In the genomic region with DNA sequence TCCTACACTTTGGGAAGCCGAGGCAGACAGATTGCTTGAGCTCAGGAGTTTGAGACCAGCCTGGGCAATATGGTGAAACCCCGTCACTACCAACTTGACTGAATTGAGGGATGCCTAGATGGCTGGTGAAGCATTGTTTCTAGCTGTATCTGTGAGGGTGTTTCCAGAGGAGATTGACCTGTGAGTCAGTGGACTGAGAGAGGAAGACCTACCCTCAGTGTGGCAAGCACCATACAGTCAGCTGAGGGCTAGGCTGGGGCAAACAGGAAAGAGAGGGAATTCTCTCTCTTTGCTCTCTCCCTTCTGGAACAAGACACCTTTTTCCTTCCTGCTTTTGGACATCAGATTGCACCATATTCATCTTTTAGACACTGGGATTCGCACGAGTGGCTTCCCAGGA, we compare ENCODE assay signal across 22 cellular contexts. TPM values are rescaled to one million over a fixed set of nuclear protein-coding genes. Genes with fewer than 3 reads are reported as not detected.
DNase-seq lines count a peak whose midpoint lies in the region; ATAC-seq, FAIRE-seq and TF ChIP-seq lines count a peak whose summit lies in the region.
"Had no signal": no experiment of that assay in that cellular context is flagged by ENCODE, and none has a peak within 500 bp of the region (broad histone marks: within the 10 kb centered on the region; RNA-seq: fewer than 3 reads in every experiment).

No MANE protein-coding gene starts in this region.

- no peak overlapping the region for H3K4ac ChIP-seq in IMR-90 (ENCODE audit: low read depth, low read length)

- ATAC-seq in IMR-90 (ENCODE audit: low read depth) = no peak
- ATAC-seq: CD8-positive, alpha-beta T cell; GM12878 had no signal

- POLR2A ChIA-PET in IMR-90 (lab: Charles Lee; ENCODE audit: unreplicated experiment) (no interaction called here), endothelial cell of umbilical vein (lab: Charles Lee) (interaction anchor here (0.6 kb wide), 1 partner anchor 56 kb away, joined by 3 read pairs; the partner anchor contains the start of gene RSPH4A)

- H3K9me3 ChIP-seq in IMR-90 (ENCODE audit: control insufficient read depth, insufficient read depth, low read length) (no peaks in the 10 kb centered on the region), endothelial cell of umbilical vein (replicated peaks; ENCODE audit: control insufficient read depth, insufficient read depth, low read length) (no peaks in the 10 kb centered on the region)
- H3K9me3 ChIP-seq: Caco-2, Peyer's patch had no signal

- H3K79me1 ChIP-seq in IMR-90 (ENCODE audit: low read depth in 1 of 2, low read length in 2 of 2) = peaks cover 0 to 5% of the 10 kb centered on the region in 2 experiments; a peak in 2 of 4 replicates

- no peak overlapping the region for H2BK120ac ChIP-seq in IMR-90 (ENCODE audit: low read depth, low read length)

- peak; percentile 3 for DNase-seq in IMR-90
- peak; percentile 13 for DNase-seq in amniotic epithelial cell (ENCODE audit: low read depth)
- peak; percentile 39 for DNase-seq in endothelial cell of umbilical vein (ENCODE audit: low read depth, low spot score)
- DNase-seq in renal cortical epithelial cell (ENCODE audit: low read depth) = peak; percentile 41
- no peak for DNase-seq in effector CD4-positive, alpha-beta T cell
- no peak for DNase-seq in glomerular visceral epithelial cell (ENCODE audit: extremely low spot score)
- no peak for DNase-seq in NCI-H526 treated with DMSO at 0.1 percent for 48 hours (lab: John Stamatoyannopoulos, UW)
- DNase-seq: Caco-2; CD8-positive, alpha-beta T cell; GDM1; GOT3; HCEC 1CT; Karpas-422; NCI-H1105 treated with DMSO at 0.1 percent for 48 hours; NCI-H2029 treated with DMSO at 0.1 percent for 48 hours; Peyer's patch; SHP77 treated with DMSO at 0.1 percent for 48 hours; SW 1271 had no signal

- TF ChIP-seq CTCF in IMR-90 (conservative IDR thresholded peaks at IDR 0.05; ENCODE audit: low read depth, low read length) (no peak), endothelial cell of umbilical vein (IDR thresholded peaks at IDR 0.05; ENCODE audit: extremely low read depth in 1 of 2, insufficient read depth in 1 of 2, low read depth in 1 of 2, low read length in 2 of 2) (no peak)

- no peak for TF ChIP-seq RAD21 in IMR-90 (IDR thresholded peaks at IDR 0.05; ENCODE audit: low read length)

- no peak overlapping the region for H4K5ac ChIP-seq in IMR-90 (ENCODE audit: low read depth, low read length)

- TF ChIP-seq POLR2A in IMR-90 (IDR thresholded peaks at IDR 0.05; ENCODE audit: low read depth, low read length) (no peak), endothelial cell of umbilical vein (IDR thresholded peaks at IDR 0.05; ENCODE audit: low read depth, low read length) (no peak)

- in situ Hi-C loops in IMR-90 (cut with MboI; ENCODE audit: low sequenced_read_pairs) = no loop called here

- peak; percentile 77 for FAIRE-seq in endothelial cell of umbilical vein (lab: Jason Lieb, UNC)
- FAIRE-seq: GM12878 had no signal

- no peaks in the 10 kb centered on the region for H3K36me3 ChIP-seq in IMR-90 (ENCODE audit: control insufficient read depth, insufficient read depth, low read length)
- no peaks in the 10 kb centered on the region for H3K36me3 ChIP-seq in endothelial cell of umbilical vein (ENCODE audit: control insufficient read depth in 2 of 2, extremely low read depth in 1 of 2, insufficient read depth in 2 of 2, low read length in 2 of 2)
- H3K36me3 ChIP-seq: Peyer's patch had no signal

- intact Hi-C loops in IMR-90 (cut with micrococcal nuclease) (no loop called here), endothelial cell of umbilical vein (cut with micrococcal nuclease) (no loop called here)

- no peak overlapping the region for H3K14ac ChIP-seq in IMR-90 (replicated peaks; ENCODE audit: low read depth, low read length)

- H3K79me2 ChIP-seq in endothelial cell of umbilical vein (ENCODE audit: control insufficient read depth, insufficient read depth, low read length) = peaks cover 13% of the 10 kb centered on the region

- dilution Hi-C loops in IMR-90 (cut with HindIII; ENCODE audit: low sequenced_read_pairs, unreplicated experiment) = no loop called here
- dilution Hi-C loops in endothelial cell of umbilical vein (cut with MboI; ENCODE audit: extremely low pct_ligation_motif_present, low sequenced_read_pairs) = no loop called here

- no peak overlapping the region for H2BK15ac ChIP-seq in IMR-90 (ENCODE audit: low read depth, low read length)

- H3K4me3 ChIP-seq in IMR-90 (ENCODE audit: insufficient read depth, low read depth, low read length) = no peak overlapping the region
- no peak overlapping the region for H3K4me3 ChIP-seq in endothelial cell of umbilical vein (replicated peaks in 1 of 3; ENCODE audit: insufficient read depth in 1 of 3, low read depth in 1 of 3, low read length in 3 of 3)
- H3K4me3 ChIP-seq: GM12878, Peyer's patch, SK-N-MC had no signal

- H3K4me1 ChIP-seq in IMR-90 (ENCODE audit: control insufficient read depth, insufficient read depth, low read length) (no peaks in the 10 kb centered on the region), endothelial cell of umbilical vein (ENCODE audit: control insufficient read depth, extremely low read depth, insufficient read depth, low read length) (peaks cover 4% of the 10 kb centered on the region)

- H3K23ac ChIP-seq in IMR-90 (ENCODE audit: low read depth, low read length) = no peak overlapping the region

- no peaks in the 10 kb centered on the region for H4K20me1 ChIP-seq in IMR-90 (ENCODE audit: insufficient read depth, low read length)
- H4K20me1 ChIP-seq in endothelial cell of umbilical vein (replicated peaks; ENCODE audit: control insufficient read depth, extremely low read depth, insufficient read depth, low read length) = no peaks in the 10 kb centered on the region

- H4K91ac ChIP-seq in IMR-90 (ENCODE audit: insufficient read depth, low read depth, low read length) = no peak overlapping the region

- H2AFZ ChIP-seq in IMR-90 (replicated peaks; ENCODE audit: low read length, poor library complexity) (no peak overlapping the region), endothelial cell of umbilical vein (ENCODE audit: low read depth, low read length) (peak overlapping the region; percentile 0)

- H3K9me1 ChIP-seq in IMR-90 (ENCODE audit: insufficient read depth, low read length) (no peaks in the 10 kb centered on the region), endothelial cell of umbilical vein (replicated peaks; ENCODE audit: control insufficient read depth, extremely low read depth, insufficient read depth, low read length) (no peaks in the 10 kb centered on the region)

- no peak overlapping the region for H2AK5ac ChIP-seq in IMR-90 (ENCODE audit: low read depth, low read length)

- no peak overlapping the region for H2AK9ac ChIP-seq in IMR-90 (replicated peaks; ENCODE audit: low read depth, low read length, poor library complexity)

- H3K4me2 ChIP-seq in IMR-90 (ENCODE audit: low read depth, low read length) (no peak overlapping the region), endothelial cell of umbilical vein (ENCODE audit: insufficient read depth, low read length) (no peak overlapping the region)

- no peak overlapping the region for H3K56ac ChIP-seq in IMR-90 (ENCODE audit: extremely low read depth, insufficient read depth, low read length)

- H3K9ac ChIP-seq in IMR-90 (ENCODE audit: low read depth, low read length) (no peak overlapping the region), endothelial cell of umbilical vein (replicated peaks; ENCODE audit: extremely low read depth, insufficient read depth, low read length) (no peak overlapping the region)

- H3K27me3 ChIP-seq in IMR-90 (ENCODE audit: control insufficient read depth, insufficient read depth, low read length) (peaks cover 11% of the 10 kb centered on the region), endothelial cell of umbilical vein (ENCODE audit: control insufficient read depth in 2 of 2, insufficient read depth in 2 of 2, low read length in 2 of 2) (peaks cover 2 to 3% of the 10 kb centered on the region in 2 experiments)
- H3K27me3 ChIP-seq: Peyer's patch had no signal

- no peak overlapping the region for H2BK5ac ChIP-seq in IMR-90 (ENCODE audit: low read depth, low read length, poor library complexity, severe bottlenecking)

- H2BK20ac ChIP-seq in IMR-90 (ENCODE audit: low read depth, low read length) = no peak overlapping the region

- no peak overlapping the region for H4K8ac ChIP-seq in IMR-90 (ENCODE audit: low read depth in 2 of 2, low read length in 2 of 2)

- WGBS in IMR-90 (ENCODE audit: extremely low coverage in 2 of 2, insufficient read length in 1 of 2), 2 experiments = 67% methylated on average over 1 of the region's 4 CpGs; no CpG with 5 or more reads in 1 of the 2 experiments

- BruUV-seq in IMR-90 (replicated peaks; lab: Mats Ljungman, UMichigan) (no TSS peak), endothelial cell of umbilical vein (replicated peaks; lab: Mats Ljungman, UMichigan) (no TSS peak)

- CTCF ChIA-PET in IMR-90 (lab: Yijun Ruan, JAX) = interaction anchor here (0.5 kb wide), 1 partner anchor 21 kb away, joined by 3 read pairs; no protein-coding TSS in a partner anchor
- CTCF ChIA-PET in endothelial cell of umbilical vein (lab: Charles Lee) = no interaction called here

- no peak overlapping the region for H3K27ac ChIP-seq in IMR-90 (ENCODE audit: insufficient read depth, low read length)
- H3K27ac ChIP-seq in endothelial cell of umbilical vein (ENCODE audit: insufficient read depth, low read depth, low read length) = no peak overlapping the region
- H3K27ac ChIP-seq: C4-2B, Peyer's patch, SK-N-MC had no signal

- no peak overlapping the region for H3K18ac ChIP-seq in IMR-90 (ENCODE audit: low read depth, low read length)

RNA-seq across cellular contexts. Expression of gene ZUP1, which starts 3.7 kb away (rescaled TPM):
- total RNA-seq in IMR-90 (2012; rRNA removed) (13.4 and 16.4 TPM in 2 replicates), endothelial cell of umbilical vein (13.0 and 14.4 TPM in 2 replicates), renal cortical epithelial cell (19.4 and 26.0 TPM in 2 replicates)
- polyA plus RNA-seq in IMR-90 (2012; rRNA removed) (5.5 and 7.3 TPM in 2 replicates), endothelial cell of umbilical vein (2.3 and 3.8 TPM in 2 replicates)
- 0.92 and 1.1 TPM in 2 replicates for polyA plus RNA-seq in IMR-90 (2012; cell fraction: cytosol; rRNA removed)
- polyA plus RNA-seq in IMR-90 (2012; cell fraction: nucleus; rRNA removed; ENCODE audit: low replicate concordance) = 3.2 and 16.5 TPM in 2 replicates
- 4.2 and 5.1 TPM in 2 replicates for polyA plus RNA-seq in endothelial cell of umbilical vein (2011; cell fraction: cytosol; rRNA removed)
- 21.5 and 31.7 TPM in 2 replicates for polyA plus RNA-seq in endothelial cell of umbilical vein (2011; cell fraction: nucleus; rRNA removed)
- polyA plus RNA-seq in endothelial cell of umbilical vein (2012) = 8.8 and 11.9 TPM in 2 replicates
- 4.0 and 5.2 TPM in 2 replicates for polyA minus RNA-seq in endothelial cell of umbilical vein
- polyA minus RNA-seq in endothelial cell of umbilical vein (2011; cell fraction: cytosol; rRNA and poly(A)+ RNA removed) = 3.5 TPM
- polyA minus RNA-seq in endothelial cell of umbilical vein (2011; cell fraction: nucleus; rRNA and poly(A)+ RNA removed) = 8.6 and 12.5 TPM in 2 replicates

RNA-seq across cellular contexts. Expression of gene KPNA5, which starts 8.7 kb away (rescaled TPM):
- total RNA-seq in IMR-90 (2012; rRNA removed) (5.9 and 9.4 TPM in 2 replicates), endothelial cell of umbilical vein (7.1 and 8.9 TPM in 2 replicates), renal cortical epithelial cell (11.9 and 14.8 TPM in 2 replicates)
- polyA plus RNA-seq in IMR-90 (2012; rRNA removed) (1.8 and 2.2 TPM in 2 replicates), endothelial cell of umbilical vein (1.3 and 1.6 TPM in 2 replicates)
- polyA plus RNA-seq in IMR-90 (2012; cell fraction: cytosol; rRNA removed) = 0.32 and 1.3 TPM in 2 replicates
- polyA plus RNA-seq in IMR-90 (2012; cell fraction: nucleus; rRNA removed; ENCODE audit: low replicate concordance) = 0.55 and 4.0 TPM in 2 replicates
- polyA plus RNA-seq in endothelial cell of umbilical vein (2011; cell fraction: cytosol; rRNA removed) = 2.4 and 2.5 TPM in 2 replicates
- 7.1 and 11.2 TPM in 2 replicates for polyA plus RNA-seq in endothelial cell of umbilical vein (2011; cell fraction: nucleus; rRNA removed)
- polyA plus RNA-seq in endothelial cell of umbilical vein (2012) = 2.8 and 4.5 TPM in 2 replicates
- polyA minus RNA-seq in endothelial cell of umbilical vein = 3.4 and 4.8 TPM in 2 replicates
- 3.7 TPM for polyA minus RNA-seq in endothelial cell of umbilical vein (2011; cell fraction: cytosol; rRNA and poly(A)+ RNA removed)
- 5.7 and 6.5 TPM in 2 replicates for polyA minus RNA-seq in endothelial cell of umbilical vein (2011; cell fraction: nucleus; rRNA and poly(A)+ RNA removed)

RNA-seq across cellular contexts. Expression of gene RSPH4A, which starts 56.0 kb away (rescaled TPM):
- total RNA-seq in IMR-90 (2012; rRNA removed) (under 0.01 and 0.28 TPM in 2 replicates), endothelial cell of umbilical vein (0.15 and 0.18 TPM in 2 replicates), renal cortical epithelial cell (1.5 TPM in 1 of 2 replicates, not detected in the other)
- polyA plus RNA-seq in IMR-90 (2012; rRNA removed) (0.10 and 0.19 TPM in 2 replicates), endothelial cell of umbilical vein (0.06 TPM in 1 of 2 replicates, not detected in the other)
- 0.01 and 0.09 TPM in 2 replicates for polyA plus RNA-seq in IMR-90 (2012; cell fraction: cytosol; rRNA removed)
- 0.33 and 1.2 TPM in 2 replicates for polyA plus RNA-seq in IMR-90 (2012; cell fraction: nucleus; rRNA removed; ENCODE audit: low replicate concordance)
- polyA plus RNA-seq in endothelial cell of umbilical vein (2011; cell fraction: cytosol; rRNA removed) = 0.06 and 0.13 TPM in 2 replicates
- polyA plus RNA-seq in endothelial cell of umbilical vein (2011; cell fraction: nucleus; rRNA removed) = 0.48 and 0.53 TPM in 2 replicates
- 0.13 TPM in 1 of 2 replicates, not detected in the other for polyA plus RNA-seq in endothelial cell of umbilical vein (2012)
- not detected in 2 replicates for polyA minus RNA-seq in endothelial cell of umbilical vein
- not detected for polyA minus RNA-seq in endothelial cell of umbilical vein (2011; cell fraction: cytosol; rRNA and poly(A)+ RNA removed)
- polyA minus RNA-seq in endothelial cell of umbilical vein (2011; cell fraction: nucleus; rRNA and poly(A)+ RNA removed) = 0.29 and 0.34 TPM in 2 replicates
- total RNA-seq: NCI-H460 had no signal

Comparison
In these comparisons a context has a peak if more than half of its experiments do, and no peak if none do; other contexts are left out.
1. DNase-seq: peak in IMR-90 (single experiment), amniotic epithelial cell (single experiment), endothelial cell of umbilical vein (single experiment) and renal cortical epithelial cell (single experiment); none in effector CD4-positive, alpha-beta T cell (single experiment), glomerular visceral epithelial cell (single experiment) and NCI-H526 treated with DMSO at 0.1 percent for 48 hours (single experiment).